ENCODE assay signal across 8 cellular contexts in the genomic region with DNA sequence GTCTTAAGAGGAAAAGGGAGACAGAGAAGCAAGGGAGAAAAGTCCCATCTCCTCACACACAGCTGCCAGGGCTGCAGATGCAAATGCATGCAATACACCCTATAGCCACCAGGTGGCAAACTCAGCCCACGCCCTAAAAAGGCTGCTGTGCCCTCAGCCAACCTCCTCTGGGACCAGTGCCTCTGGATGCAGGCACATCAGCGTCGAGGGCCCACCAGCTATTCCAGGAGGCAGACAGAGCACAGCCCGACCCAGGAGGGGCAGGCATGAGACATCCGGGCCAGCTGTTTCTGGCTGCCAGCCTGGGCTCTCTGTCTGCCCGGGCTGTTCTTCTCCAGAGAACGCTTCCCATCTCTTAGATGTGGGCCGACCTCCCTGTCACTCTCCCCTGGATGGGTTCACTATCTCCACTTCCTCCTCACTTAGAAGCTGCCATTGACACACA. TPM values are rescaled to one million over a fixed set of nuclear protein-coding genes. Genes with fewer than 3 reads are reported as not detected.
DNase-seq lines count a peak whose midpoint lies in the region; ATAC-seq and TF ChIP-seq lines count a peak whose summit lies in the region.

No MANE protein-coding gene starts in this region.

- no peak for TF ChIP-seq POLR2A in stomach (IDR thresholded peaks at IDR 0.05)

- intact Hi-C loops in stomach (cut with DNase I; ENCODE audit: low total_unique reads), result loop anchor here (5.0 to 10.0 kb wide), 2 partner anchors 102 to 255 kb away; no protein-coding TSS in a partner anchor

- TF ChIP-seq EP300 in stomach (IDR thresholded peaks at IDR 0.05), result no peak

- peak; percentile 73 for ATAC-seq in RWPE2 (ENCODE audit: low read depth)
- ATAC-seq in GM18870 (IDR thresholded peaks at IDR 0.05; ENCODE audit: unreplicated experiment), result no peak

- H3K9me3 ChIP-seq in Karpas-422 (ENCODE audit: low read length) (no peaks in the 10 kb centered on the region), RWPE2 (ENCODE audit: severe bottlenecking) (no peaks in the 10 kb centered on the region), neutrophil (no peaks in the 10 kb centered on the region), stomach (no peaks in the 10 kb centered on the region)

- H3K4me3 ChIP-seq in Karpas-422 (ENCODE audit: low read length) (no peak overlapping the region), RWPE2 (ENCODE audit: severe bottlenecking) (no peak overlapping the region), foreskin fibroblast (ENCODE audit: low read depth in 1 of 2, low read length in 2 of 2) (no peak overlapping the region), neutrophil (ENCODE audit: low read depth in 1 of 2, low read length in 1 of 2) (no peak overlapping the region), stomach (no peak overlapping the region)

- H3K79me2 ChIP-seq in Karpas-422 (ENCODE audit: low read length), result no peaks in the 10 kb centered on the region

- H3K27me3 ChIP-seq in Karpas-422 (ENCODE audit: low read length) (no peaks in the 10 kb centered on the region), RWPE2 (ENCODE audit: insufficient read depth, poor library complexity, severe bottlenecking) (no peaks in the 10 kb centered on the region), neutrophil (no peaks in the 10 kb centered on the region), stomach (no peaks in the 10 kb centered on the region)

- H3K36me3 ChIP-seq in Karpas-422 (ENCODE audit: insufficient read depth, low read length) (no peaks in the 10 kb centered on the region), RWPE2 (ENCODE audit: low read depth) (no peaks in the 10 kb centered on the region), neutrophil (peaks cover 74% of the 10 kb centered on the region), stomach (peaks cover 53 to 100% (median 100%) of the 10 kb centered on the region in 4 donors)

- no peak overlapping the region for H3K4me2 ChIP-seq in Karpas-422 (ENCODE audit: low read depth, low read length, poor library complexity, severe bottlenecking)

- DNase-seq in EL (peak; percentile 70), Karpas-422 (peak; percentile 87), RWPE2 (ENCODE audit: low spot score) (peak; percentile 49), foreskin fibroblast (peak; percentile 51 to 88), stomach (peak; percentile 83)
- DNase-seq in activated T-helper 9 cell treated with anti-CD3 and anti-CD28 coated beads, Interleukin-2, amount 50 U/mL, for 16 hours (ENCODE audit: low read depth), result peak; percentile 51

- H3K27ac ChIP-seq in Karpas-422 (ENCODE audit: low read length), result no peak overlapping the region
- H3K27ac ChIP-seq in RWPE2 (ENCODE audit: poor library complexity, severe bottlenecking), result no peak overlapping the region
- peak overlapping the region; percentile 52 for H3K27ac ChIP-seq in neutrophil
- H3K27ac ChIP-seq in stomach, result peak overlapping the region in 4 of 5 donors; percentile 16 to 56 (median 54)

- no peak overlapping the region for H3K9ac ChIP-seq in Karpas-422 (ENCODE audit: low read length)

- H4K20me1 ChIP-seq in Karpas-422 (ENCODE audit: insufficient read depth, low read depth, low read length), result 0 out of 2 replicates have a peak, but pooled peaks cover under 1% of the 10 kb centered on the region

- H3K4me1 ChIP-seq in Karpas-422 (ENCODE audit: low read length) (no peaks in the 10 kb centered on the region), RWPE2 (ENCODE audit: insufficient read depth, poor library complexity, severe bottlenecking) (no peaks in the 10 kb centered on the region), neutrophil (ENCODE audit: control insufficient read depth in 1 of 2, insufficient read depth in 1 of 2, low read depth in 1 of 2, low read length in 1 of 2) (peaks cover 17 to 28% of the 10 kb centered on the region in 2 experiments), stomach (peaks cover 5 to 36% (median 15%) of the 10 kb centered on the region in 4 donors)

- no peaks in the 10 kb centered on the region for H3K9me2 ChIP-seq in Karpas-422 (replicated peaks; ENCODE audit: insufficient read depth, low read length)

- TF ChIP-seq CTCF in RWPE2 (IDR thresholded peaks at IDR 0.05; ENCODE audit: poor library complexity, severe bottlenecking) (peak; percentile 92), foreskin fibroblast (IDR thresholded peaks at IDR 0.05; ENCODE audit: low read depth, low read length) (peak; percentile 98), neutrophil (IDR thresholded peaks at IDR 0.05) (peak; percentile 96), stomach (IDR thresholded peaks at IDR 0.05) (peak in 6 of 7 experiments; percentile 96 to 99 (median 97))

- 25 to 31% (median 28%) methylated on average over 6 to 8 of the region's 8 CpGs for WGBS in stomach, 5 donors

- H2AFZ ChIP-seq in Karpas-422 (ENCODE audit: low read length), result no peak overlapping the region

RNA-seq across cellular contexts. Expression of a gene that starts 39.7 kb away (rescaled TPM):
- total RNA-seq in Karpas-422 (2014; rRNA removed; shearing (Covaris generic); ENCODE audit: low replicate concordance), result not detected in 2 replicates
- 1 to 10 TPM in 1 of 5 donors, not detected in 4; 1.2 TPM for total RNA-seq in stomach
- polyA plus RNA-seq in stomach, result under 1 TPM in 1 of 3 donors, not detected in 2; 0.13 TPM

Comparison
In these comparisons a context has a peak if more than half of its experiments do, and no peak if none do; other contexts are left out.
1. H3K27ac ChIP-seq: peak in neutrophil (single experiment) and stomach (4 of 5); none in Karpas-422 (single experiment) and RWPE2 (single experiment).
2. Peak in every context shown above with its lines, with median percentiles within 50 percentile points of each other: DNase-seq and CTCF ChIP-seq.